24 cellular contexts compared by ENCODE assay signal in genomic region chr14:36684946-36685345, GRCh38. TPM values are rescaled to one million over a fixed set of nuclear protein-coding genes. Genes with fewer than 3 reads are reported as not detected.
"Had no signal": no experiment of that assay in that cellular context is flagged by ENCODE, and none has a peak within 500 bp of the region (broad histone marks: within the 10 kb centered on the region; RNA-seq: fewer than 3 reads in every experiment).

No MANE protein-coding gene starts in this region.

- H3K27ac ChIP-seq: left ventricle myocardium inferior, ovary, right atrium auricular region, right lobe of liver, stomach, testis, thyroid gland, transverse colon, upper lobe of right lung had no signal

- DNase-seq: islet precursor cell; left ventricle myocardium inferior; mesendoderm; mucosa of descending colon; naive thymus-derived CD4-positive, alpha-beta T cell; ovary; right lobe of liver; stimulated activated CD4-positive, alpha-beta T cell treated with anti-CD3 and anti-CD28 coated beads, Interleukin-1b, Interleukin-23, amount 100 ng/mL, for 48 hours; stimulated activated CD4-positive, alpha-beta T cell treated with anti-CD3 and anti-CD28 coated beads, Interleukin-2, amount 100 ng/mL, for 48 hours; stimulated activated naive B cell treated with anti-CD40 and anti-IgM and Interleukin-4, amounts not matched to agents 10 μg/mL and 1 μg/mL and 100 μg/mL, for 72 hours; stimulated activated naive CD8-positive, alpha-beta T cell treated with anti-CD3 and anti-CD28 coated beads, Interleukin-15, Interleukin-2, amounts not matched to agents 100 U/mL and 50 U/mL, for 24 hours; stomach; testis; thyroid gland; transverse colon; upper lobe of right lung had no signal

- H3K27me3 ChIP-seq: ovary, right atrium auricular region, right lobe of liver, stomach, testis, thyroid gland, transverse colon, upper lobe of right lung had no signal

- H3K4me3 ChIP-seq: left ventricle myocardium inferior, lung, mucosa of descending colon, ovary, right atrium auricular region, right lobe of liver, smooth muscle cell, stomach, testis, thyroid gland, transverse colon, upper lobe of right lung had no signal

- H3K4me2 ChIP-seq: smooth muscle cell had no signal

- H3K9me3 ChIP-seq: left ventricle myocardium inferior, mucosa of descending colon, ovary, right atrium auricular region, right lobe of liver, stomach, testis, thyroid gland, transverse colon, upper lobe of right lung had no signal

- H3K4me1 ChIP-seq: left ventricle myocardium inferior, right atrium auricular region, right lobe of liver, stomach, testis, thyroid gland, transverse colon, upper lobe of right lung had no signal

- ATAC-seq: mucosa of descending colon; naive thymus-derived CD4-positive, alpha-beta T cell; natural killer cell treated with Interleukin-12 subunit alpha and Interleukin-12 subunit beta and Interleukin-15 and Interleukin-18, amount 100 ng/mL, for 72 hours; right lobe of liver; stimulated activated naive B cell treated with anti-CD40 and anti-IgM and Interleukin-4, amounts not matched to agents 10 μg/mL and 1 μg/mL and 100 μg/mL, for 72 hours; stimulated activated naive CD8-positive, alpha-beta T cell treated with anti-CD3 and anti-CD28 coated beads, Interleukin-15, Interleukin-2, amounts not matched to agents 100 U/mL and 50 U/mL, for 24 hours; upper lobe of right lung had no signal

- H3K36me3 ChIP-seq: left ventricle myocardium inferior, ovary, right atrium auricular region, right lobe of liver, stomach, thyroid gland, transverse colon, upper lobe of right lung had no signal

RNA-seq across cellular contexts. Expression of gene PAX9, which starts 23.3 kb away (rescaled TPM):
- total RNA-seq: left ventricle myocardium inferior; mesothelial cell of epicardium; naive thymus-derived CD4-positive, alpha-beta T cell; natural killer cell treated with Interleukin-12 subunit alpha and Interleukin-12 subunit beta and Interleukin-15 and Interleukin-18, amount 100 ng/mL, for 72 hours; omental fat pad; ovary; pulmonary artery endothelial cell; renal cortical epithelial cell; right atrium auricular region; right lobe of liver; smooth muscle cell had no signal
